In the genomic region with DNA sequence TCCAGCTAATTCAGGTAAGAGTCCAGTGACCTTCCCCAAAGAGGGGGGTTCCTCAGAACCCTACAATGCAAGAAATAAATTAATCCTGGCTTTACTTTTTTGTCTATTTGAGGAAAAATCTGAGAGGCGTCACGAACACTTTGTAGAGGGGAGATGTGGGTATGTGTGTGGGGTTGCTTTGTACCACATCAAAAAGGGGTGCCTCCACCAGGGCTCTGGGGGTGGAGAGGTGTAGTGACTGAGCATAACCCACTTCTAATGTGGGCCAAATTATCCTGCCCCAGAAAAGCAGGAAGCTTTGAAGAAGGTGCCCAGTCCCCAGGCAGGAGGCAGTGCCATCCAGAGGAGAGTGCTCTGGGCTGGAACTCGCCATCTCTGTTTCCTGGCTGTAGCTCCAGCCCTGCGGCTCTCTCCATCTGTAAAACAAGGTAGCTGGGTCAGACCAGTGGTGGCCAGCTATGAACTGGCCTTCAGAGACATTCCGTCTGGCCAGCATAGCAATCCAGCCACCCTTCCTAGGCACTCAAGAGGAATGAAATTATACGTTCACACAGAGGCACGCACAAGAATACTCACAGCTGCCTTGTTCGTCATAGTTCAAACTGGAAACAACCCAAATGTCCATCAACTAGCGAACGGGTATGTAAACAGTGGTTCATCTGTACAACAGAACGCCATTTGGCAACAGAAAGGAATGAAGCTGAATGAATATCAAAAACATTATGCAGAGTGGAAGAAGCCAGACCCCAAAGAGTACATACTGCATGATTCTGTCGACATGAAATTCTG, we compare ENCODE assay signal across 13 cellular contexts. TPM values are rescaled to one million over a fixed set of nuclear protein-coding genes. Genes with fewer than 3 reads are reported as not detected.
DNase-seq lines count a peak whose midpoint lies in the region.
"Had no signal": no experiment of that assay in that cellular context is flagged by ENCODE, and none has a peak within 500 bp of the region (broad histone marks: within the 10 kb centered on the region; RNA-seq: fewer than 3 reads in every experiment).

No MANE protein-coding gene starts in this region.

- H3K27me3 ChIP-seq in mesenchymal stem cell (ENCODE audit: control insufficient read depth in 1 of 2, insufficient read depth in 1 of 2, low read length in 2 of 2), result peaks cover 22 to 25% of the 10 kb centered on the region in 2 experiments

- H4K8ac ChIP-seq in mesenchymal stem cell (ENCODE audit: low read length), result no peak overlapping the region

- no peaks in the 10 kb centered on the region for H3K79me1 ChIP-seq in mesenchymal stem cell (replicated peaks; ENCODE audit: low read length, poor library complexity, severe bottlenecking)

- no peak overlapping the region for H3K4ac ChIP-seq in mesenchymal stem cell (ENCODE audit: low read depth in 1 of 2, low read length in 2 of 2)

- H2BK15ac ChIP-seq in mesenchymal stem cell (ENCODE audit: low read depth, poor library complexity, severe bottlenecking), result no peak overlapping the region

- H3K9ac ChIP-seq in mesenchymal stem cell (ENCODE audit: low read length), result no peak overlapping the region

- no peak overlapping the region for H3K23ac ChIP-seq in mesenchymal stem cell (ENCODE audit: low read length in 2 of 2)

- no peak overlapping the region for H3K27ac ChIP-seq in mesenchymal stem cell (ENCODE audit: low read length, poor library complexity, severe bottlenecking)

- no peak overlapping the region for H3K4me2 ChIP-seq in mesenchymal stem cell (ENCODE audit: low read length, poor library complexity, severe bottlenecking)

- no peaks in the 10 kb centered on the region for H3K36me3 ChIP-seq in mesenchymal stem cell (ENCODE audit: control insufficient read depth in 1 of 2, insufficient read depth in 2 of 2, low read depth in 1 of 2, low read length in 2 of 2)

- DNase-seq in AG08396 (ENCODE audit: low spot score) (peak; percentile 54), GM04504 (ENCODE audit: low read depth) (peak; percentile 77), astrocyte of the hippocampus (ENCODE audit: low read depth, low spot score) (peak; percentile 84), mesenchymal stem cell (peak; percentile 24), NCI-H146 (lab: John Stamatoyannopoulos, UW) (no peak), SIG-M5 (lab: John Stamatoyannopoulos, UW) (no peak), dermis blood vessel endothelial cell (no peak)
- no peak for DNase-seq in activated CD4-positive, CD25-positive, alpha-beta regulatory T cell treated with anti-CD3 and anti-CD28 coated beads, Interleukin-2, amount 50 U/mL, for 72 hours
- DNase-seq: anterior cingulate cortex; GOT3; NCI-H1092; stimulated activated CD4-positive, alpha-beta T cell treated with anti-CD3 and anti-CD28 coated beads, Interleukin-1b, Interleukin-23, amount 100 ng/mL, for 48 hours had no signal

- WGBS in mesenchymal stem cell, result 87% methylated on average over 11 of the region's 12 CpGs

- H2AFZ ChIP-seq in mesenchymal stem cell (ENCODE audit: low read depth, low read length), result no peak overlapping the region

- no peak overlapping the region for H2BK12ac ChIP-seq in mesenchymal stem cell (ENCODE audit: low read length in 2 of 2)

- no peak overlapping the region for H2BK120ac ChIP-seq in mesenchymal stem cell (ENCODE audit: low read depth, low read length)

- no peaks in the 10 kb centered on the region for H3K9me3 ChIP-seq in mesenchymal stem cell (ENCODE audit: control insufficient read depth, low read length)

- H2AK5ac ChIP-seq in mesenchymal stem cell (ENCODE audit: low read length, severe bottlenecking), result no peak overlapping the region

- no peak overlapping the region for H3K18ac ChIP-seq in mesenchymal stem cell (ENCODE audit: low read depth in 1 of 2, low read length in 2 of 2)

- no peak overlapping the region for H3K14ac ChIP-seq in mesenchymal stem cell (ENCODE audit: low read length in 2 of 2)

- H2BK5ac ChIP-seq in mesenchymal stem cell (ENCODE audit: low read depth, low read length, poor library complexity, severe bottlenecking), result no peak overlapping the region

- H4K91ac ChIP-seq in mesenchymal stem cell (ENCODE audit: low read length), result no peak overlapping the region

- no peak overlapping the region for H3K4me3 ChIP-seq in mesenchymal stem cell (ENCODE audit: insufficient read depth in 1 of 2, low read depth in 1 of 2, low read length in 2 of 2)

- no peaks in the 10 kb centered on the region for H3K4me1 ChIP-seq in mesenchymal stem cell (ENCODE audit: control insufficient read depth, insufficient read depth, low read depth, low read length)

RNA-seq across cellular contexts. Expression of a gene that starts 45.4 kb away (rescaled TPM):
- polyA plus RNA-seq in mesenchymal stem cell (2013, experiment 1 of 2), result 35.0 TPM
- 35.2 TPM for polyA plus RNA-seq in mesenchymal stem cell (2013, experiment 2 of 2)
- total RNA-seq in dermis blood vessel endothelial cell, result 81.3 and 98.3 TPM in 2 replicates

RNA-seq across cellular contexts. Expression of a gene that starts 58.3 kb away (rescaled TPM):
- polyA plus RNA-seq in mesenchymal stem cell (2013, experiment 1 of 2), result 0.03 TPM
- polyA plus RNA-seq in mesenchymal stem cell (2013, experiment 2 of 2), result not detected
- 0.33 and 0.34 TPM in 2 replicates for total RNA-seq in dermis blood vessel endothelial cell
- total RNA-seq: endothelial cell of umbilical vein had no signal

Comparison
In these comparisons a context has a peak if more than half of its experiments do, and no peak if none do; other contexts are left out.
1. DNase-seq: peak in AG08396 (single experiment), GM04504 (single experiment), astrocyte of the hippocampus (single experiment) and mesenchymal stem cell (single experiment); none in activated CD4-positive, CD25-positive, alpha-beta regulatory T cell treated with anti-CD3 and anti-CD28 coated beads, Interleukin-2, amount 50 U/mL, for 72 hours (single experiment), NCI-H146 (single experiment), SIG-M5 (single experiment) and dermis blood vessel endothelial cell (single experiment).